In the genomic region with DNA sequence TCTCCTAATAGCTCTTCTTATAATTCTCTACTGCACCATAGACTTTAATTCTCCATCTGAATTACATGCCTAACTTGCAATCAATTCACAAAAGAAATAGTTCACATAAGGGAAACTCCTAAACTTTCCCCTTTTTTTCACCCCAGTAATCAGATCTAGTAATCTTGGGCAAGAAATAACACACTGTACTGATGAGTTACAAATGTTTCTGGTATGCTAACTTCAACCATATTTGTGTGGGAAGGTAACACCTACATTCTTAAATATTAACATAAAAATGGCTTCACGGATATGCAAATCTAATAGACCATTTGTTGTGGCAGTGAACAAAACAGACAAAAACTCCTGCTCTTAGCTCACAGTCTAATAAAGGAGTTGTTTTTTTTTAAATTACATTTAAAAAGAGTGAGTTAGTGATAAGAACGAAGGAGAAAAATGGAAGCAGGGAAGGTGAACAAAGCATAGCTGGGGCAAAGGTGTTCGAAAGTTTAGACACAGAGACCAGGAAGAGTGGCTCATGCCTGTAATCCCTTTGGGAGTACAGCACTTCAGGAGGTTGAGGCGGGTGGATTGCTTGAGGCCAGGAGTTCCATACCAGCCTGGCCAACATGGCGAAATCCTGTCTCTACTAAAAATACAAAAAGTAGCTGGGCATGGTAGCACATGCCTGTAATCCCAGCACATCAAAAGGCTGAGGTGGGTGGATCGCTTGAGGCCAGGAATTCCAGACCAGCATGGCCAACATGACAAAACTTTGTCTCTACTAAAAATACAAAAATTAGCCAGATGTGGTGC, we compare ENCODE assay signal across 28 cellular contexts. TPM values are rescaled to one million over a fixed set of nuclear protein-coding genes. Genes with fewer than 3 reads are reported as not detected.
DNase-seq lines count a peak whose midpoint lies in the region; ATAC-seq, FAIRE-seq and TF ChIP-seq lines count a peak whose summit lies in the region.
"Had no signal": no experiment of that assay in that cellular context is flagged by ENCODE, and none has a peak within 500 bp of the region (broad histone marks: within the 10 kb centered on the region; RNA-seq: fewer than 3 reads in every experiment).

No MANE protein-coding gene starts in this region.

- FAIRE-seq in bronchial epithelial cell (lab: Jason Lieb, UNC): no peak
- FAIRE-seq: K562 had no signal

- no peak for TF ChIP-seq EP300 in stomach (IDR thresholded peaks at IDR 0.05)

- H3K4me3 ChIP-seq in HUES48 (ENCODE audit: low read depth, low read length) (no peak overlapping the region), bronchial epithelial cell (ENCODE audit: low read depth, low read length) (no peak overlapping the region), iPS-20b (ENCODE audit: low read length) (peak overlapping the region; percentile 46; the same call in 1 of the 2 replicates), stomach (no peak overlapping the region)
- H3K4me3 ChIP-seq: heart right ventricle, K562, lower lobe of right lung, upper lobe of right lung had no signal

- no peak for ATAC-seq in GM18520 (IDR thresholded peaks at IDR 0.05; ENCODE audit: unreplicated experiment)
- ATAC-seq: activated CD8-positive, alpha-beta T cell treated with anti-CD3 and anti-CD28 coated beads for 36 hours; CD8-positive, alpha-beta T cell; heart right ventricle; K562; lower lobe of right lung; stimulated activated naive CD8-positive, alpha-beta T cell treated with anti-CD3 and anti-CD28 coated beads, Interleukin-15, amount 100 ng/mL, for 72 hours; upper lobe of right lung had no signal

- H3K27me3 ChIP-seq in HUES48 (ENCODE audit: control insufficient read depth, insufficient read depth, low read length) (no peaks in the 10 kb centered on the region), bronchial epithelial cell (ENCODE audit: control insufficient read depth, insufficient read depth, low read length) (no peaks in the 10 kb centered on the region), iPS-20b (ENCODE audit: insufficient read depth, low read length) (no peaks in the 10 kb centered on the region), stomach (no peaks in the 10 kb centered on the region)
- H3K27me3 ChIP-seq: heart right ventricle, upper lobe of right lung had no signal

- H3K27ac ChIP-seq in HUES48 (ENCODE audit: low read depth, low read length) (peak overlapping the region; percentile 67), iPS-20b (ENCODE audit: low read length) (no peak overlapping the region), stomach (peak overlapping the region; percentile 16 to 69 (median 47))
- H3K27ac ChIP-seq: heart right ventricle, HL-60, lower lobe of right lung, upper lobe of right lung had no signal

- H3K9me3 ChIP-seq in HUES48 (ENCODE audit: control insufficient read depth, insufficient read depth, low read length): no peaks in the 10 kb centered on the region
- no peaks in the 10 kb centered on the region for H3K9me3 ChIP-seq in iPS-20b (ENCODE audit: insufficient read depth, low read depth, low read length)
- no peaks in the 10 kb centered on the region for H3K9me3 ChIP-seq in stomach
- H3K9me3 ChIP-seq: heart right ventricle, lower lobe of right lung, upper lobe of right lung had no signal

- WGBS in stomach, 5 donors: 60 to 82% (median 68%) methylated on average over 6 of the region's 6 CpGs

- TF ChIP-seq CTCF in bronchial epithelial cell (IDR thresholded peaks at IDR 0.05; ENCODE audit: insufficient read depth, low read length, severe bottlenecking) (no peak), stomach (IDR thresholded peaks at IDR 0.05) (no peak)

- H3K4me1 ChIP-seq in HUES48 (ENCODE audit: control insufficient read depth, insufficient read depth, low read length): peaks cover 13% of the 10 kb centered on the region
- peaks cover 12% of the 10 kb centered on the region for H3K4me1 ChIP-seq in iPS-20b (ENCODE audit: insufficient read depth, low read length)
- peaks cover 0 to 45% (median 21%) of the 10 kb centered on the region in 4 donors for H3K4me1 ChIP-seq in stomach
- H3K4me1 ChIP-seq: lower lobe of right lung, upper lobe of right lung had no signal

- H3K36me3 ChIP-seq in HUES48 (ENCODE audit: control insufficient read depth, insufficient read depth, low read length): peaks cover 22% of the 10 kb centered on the region
- H3K36me3 ChIP-seq in bronchial epithelial cell (ENCODE audit: control insufficient read depth, insufficient read depth, low read length): peaks cover 7% of the 10 kb centered on the region
- H3K36me3 ChIP-seq in iPS-20b (ENCODE audit: insufficient read depth, low read depth, low read length): no peaks in the 10 kb centered on the region; the same call in 1 of the 2 replicates
- peaks cover 0 to 10% (median 5%) of the 10 kb centered on the region in 4 donors for H3K36me3 ChIP-seq in stomach
- H3K36me3 ChIP-seq: upper lobe of right lung had no signal

- H3K9ac ChIP-seq in HUES48 (ENCODE audit: low read depth, low read length) (no peak overlapping the region), iPS-20b (ENCODE audit: low read depth, low read length) (peak overlapping the region; percentile 21; the same call in 1 of the 2 replicates)

- TF ChIP-seq POLR2A in stomach (IDR thresholded peaks at IDR 0.05): no peak

- intact Hi-C loops in stomach (cut with DNase I; ENCODE audit: low total_unique reads): no loop called here

- DNase-seq in bronchial epithelial cell (ENCODE audit: low read depth) (peak; percentile 83), stomach (no peak), germinal center (ENCODE audit: low spot score) (no peak), NCI-H748 (lab: John Stamatoyannopoulos, UW; ENCODE audit: unreplicated experiment) (no peak), DMS153 treated with DMSO at 0.1 percent for 48 hours (lab: John Stamatoyannopoulos, UW; ENCODE audit: unreplicated experiment) (no peak)
- DNase-seq: activated B cell treated with CpG ODN at 0.5 μM for 24 hours; activated CD8-positive, alpha-beta T cell treated with anti-CD3 and anti-CD28 coated beads for 36 hours; activated naive CD4-positive, alpha-beta T cell; activated T-cell treated with anti-CD3 and anti-CD28 coated beads, Interleukin-2, amount 50 U/mL, for 1 hour; CD8-positive, alpha-beta T cell; DMS79; effector memory CD4-positive, alpha-beta T cell; heart right ventricle; HFFc6; immature natural killer cell; lower lobe of right lung; NCI-H187 treated with DMSO at 0.1 percent for 48 hours; NCI-H446; NK-92 treated with Interleukin-12 subunit alpha and Interleukin-12 subunit beta, amount 100 ng/mL, for 24 hours; stimulated activated CD4-positive, alpha-beta T cell treated with anti-CD3 and anti-CD28 coated beads, Interleukin-4, amount 100 ng/mL, for 4 hours; stimulated activated naive CD8-positive, alpha-beta T cell treated with anti-CD3 and anti-CD28 coated beads, Interleukin-15, amount 100 ng/mL, for 72 hours; T-helper 9 cell; upper lobe of right lung had no signal

RNA-seq across cellular contexts. Expression of gene CMTM3, which starts 34.8 kb away (rescaled TPM):
- 1.1 and 1.3 TPM in 2 replicates for total RNA-seq in bronchial epithelial cell
- total RNA-seq in stomach: 10 to 100 TPM in 1 of 5 donors, 1 to 10 TPM in 1, under 1 TPM in 1, not detected in 2; 0.87 to 10.3 (median 6.5) TPM
- 10 to 100 TPM in 2 of 3 donors, 1 to 10 TPM in 1; 6.7 to 12.2 (median 11.9) TPM for polyA plus RNA-seq in stomach

RNA-seq across cellular contexts. Expression of gene CMTM4, which starts 57.3 kb away (rescaled TPM):
- total RNA-seq in bronchial epithelial cell: 73.0 and 83.2 TPM in 2 replicates
- total RNA-seq in stomach: 100 to 1,000 TPM in 3 of 5 donors, 10 to 100 TPM in 2; 10.5 to 244 (median 127) TPM
- 10 to 100 TPM; 15.1 to 38.2 (median 24.1) TPM for polyA plus RNA-seq in stomach
